ENCODE assay signal across 8 cellular contexts in genomic region chr1:44217809-44218410, GRCh38. TPM values are rescaled to one million over a fixed set of nuclear protein-coding genes. Genes with fewer than 3 reads are reported as not detected.
A peak's percentile ranks its signal among the peaks of the same experiment; 100 is the strongest.
DNase-seq lines count a peak whose midpoint lies in the region; ATAC-seq and TF ChIP-seq lines count a peak whose summit lies in the region.

No MANE protein-coding gene starts in this region.

- no peaks in the 10 kb centered on the region for H3K9me3 Mint-ChIP-seq in activated T-helper 2 cell treated with anti-CD3 and anti-CD28 coated beads, Interferon-gamma antibody, Interleukin-2, Interleukin-4, amounts not matched to agents 10 μg/mL and 5 μg/mL and 100 μg/mL, durations not matched to agents 14 hours and 24 hours and 36 hours

- POLR2A ChIA-PET in RWPE1 (lab: Yijun Ruan, JAX; ENCODE audit: low non-redundant PET) = no interaction called here

- H3K27me3 Mint-ChIP-seq in activated T-helper 2 cell treated with anti-CD3 and anti-CD28 coated beads, Interferon-gamma antibody, Interleukin-2, Interleukin-4, amounts not matched to agents 10 μg/mL and 5 μg/mL and 100 μg/mL, durations not matched to agents 14 hours and 24 hours and 36 hours (ENCODE audit: low read depth) = no peaks in the 10 kb centered on the region

- no peak overlapping the region for H3K4me3 Mint-ChIP-seq in activated T-helper 2 cell treated with anti-CD3 and anti-CD28 coated beads, Interferon-gamma antibody, Interleukin-2, Interleukin-4, amounts not matched to agents 10 μg/mL and 5 μg/mL and 100 μg/mL, durations not matched to agents 14 hours and 24 hours and 36 hours (ENCODE audit: low read depth)

- H3K4me1 Mint-ChIP-seq in activated T-helper 2 cell treated with anti-CD3 and anti-CD28 coated beads, Interferon-gamma antibody, Interleukin-2, Interleukin-4, amounts not matched to agents 10 μg/mL and 5 μg/mL and 100 μg/mL, durations not matched to agents 14 hours and 24 hours and 36 hours (ENCODE audit: low read depth) = peaks cover 14% of the 10 kb centered on the region

- ATAC-seq in HG02973 (IDR thresholded peaks at IDR 0.05; ENCODE audit: unreplicated experiment) = no peak

- CTCF ChIA-PET in RWPE1 (lab: Yijun Ruan, JAX) = interaction anchor here (0.6 to 2.6 kb wide), 25 partner anchors 15 to 448 kb away, joined by 3 to 19 read pairs (median 3); no protein-coding TSS in a partner anchor

- peaks cover 60% of the 10 kb centered on the region for H3K36me3 ChIP-seq in neutrophil

- TF ChIP-seq CTCF in LNCAP (IDR thresholded peaks at IDR 0.05) (peak; percentile 94), RWPE1 (conservative IDR thresholded peaks at IDR 0.05; ENCODE audit: low read depth) (peak; percentile 89), neutrophil (IDR thresholded peaks at IDR 0.05) (peak; percentile 87)

- H3K27ac Mint-ChIP-seq in activated T-helper 2 cell treated with anti-CD3 and anti-CD28 coated beads, Interferon-gamma antibody, Interleukin-2, Interleukin-4, amounts not matched to agents 10 μg/mL and 5 μg/mL and 100 μg/mL, durations not matched to agents 14 hours and 24 hours and 36 hours = no peak overlapping the region

- DNase-seq in EH (ENCODE audit: low read depth) (peak; percentile 70), RWPE1 (ENCODE audit: low spot score) (peak; percentile 65), fibroblast of the conjunctiva (ENCODE audit: low read depth) (peak; percentile 45), superior temporal gyrus (ENCODE audit: extremely low spot score) (peak; percentile 91)
- DNase-seq in activated T-helper 2 cell treated with anti-CD3 and anti-CD28 coated beads, Interferon-gamma antibody, Interleukin-2, Interleukin-4, amounts not matched to agents 10 μg/mL and 5 μg/mL and 100 μg/mL, durations not matched to agents 14 hours and 24 hours and 36 hours (ENCODE audit: low spot score) = peak; percentile 62

- no peaks in the 10 kb centered on the region for H3K9me3 ChIP-seq in neutrophil

- peaks cover 8 to 9% of the 10 kb centered on the region in 2 experiments for H3K4me1 ChIP-seq in neutrophil (ENCODE audit: control insufficient read depth in 1 of 2, insufficient read depth in 1 of 2, low read depth in 1 of 2, low read length in 1 of 2)

- H3K36me3 Mint-ChIP-seq in activated T-helper 2 cell treated with anti-CD3 and anti-CD28 coated beads, Interferon-gamma antibody, Interleukin-2, Interleukin-4, amounts not matched to agents 10 μg/mL and 5 μg/mL and 100 μg/mL, durations not matched to agents 14 hours and 24 hours and 36 hours (ENCODE audit: low read depth) = peaks cover 51% of the 10 kb centered on the region

- intact Hi-C loops in activated T-helper 2 cell treated with anti-CD3 and anti-CD28 coated beads, Interferon-gamma antibody, Interleukin-2, Interleukin-4, amounts not matched to agents 10 μg/mL and 5 μg/mL and 100 μg/mL, durations not matched to agents 14 hours and 24 hours and 36 hours (cut with micrococcal nuclease) = loop anchor here (1.0 kb wide), 1 partner anchor 100 kb away; no protein-coding TSS in a partner anchor

- no peak overlapping the region for H3K4me3 ChIP-seq in neutrophil (ENCODE audit: low read depth in 1 of 2, low read length in 1 of 2)

- H3K27me3 ChIP-seq in neutrophil = no peaks in the 10 kb centered on the region

- H3K27ac ChIP-seq in RWPE1 (peak overlapping the region; percentile 48), neutrophil (no peak overlapping the region)

RNA-seq across cellular contexts. Expression of gene DMAP1, which starts 4.6 kb away (rescaled TPM):
- total RNA-seq in activated T-helper 2 cell treated with anti-CD3 and anti-CD28 coated beads, Interferon-gamma antibody, Interleukin-2, Interleukin-4, amounts not matched to agents 10 μg/mL and 5 μg/mL and 100 μg/mL, durations not matched to agents 14 hours and 24 hours and 36 hours = 32.8 and 36.8 TPM in 2 replicates
